Comparison of ENCODE assay signal across 1 cellular context in genomic region chr19:16207490-16208025, GRCh38.
TF ChIP-seq lines count a peak whose summit lies in the region.

No MANE protein-coding gene starts in this region.

TF ChIP-seq in HepG2, 621 proteins besides CTCF, POLR2A, EP300 and RAD21:
- TF ChIP-seq ZNF501 (CRISPR knock-in tag; IDR thresholded peaks at IDR 0.05) (no peak), CERS6 (CRISPR knock-in tag; IDR thresholded peaks at IDR 0.05) (no peak)
TF ChIP-seq in HepG2: peak in this region for 0.
